ENCODE assay signal across 1 cellular context in the genomic region with DNA sequence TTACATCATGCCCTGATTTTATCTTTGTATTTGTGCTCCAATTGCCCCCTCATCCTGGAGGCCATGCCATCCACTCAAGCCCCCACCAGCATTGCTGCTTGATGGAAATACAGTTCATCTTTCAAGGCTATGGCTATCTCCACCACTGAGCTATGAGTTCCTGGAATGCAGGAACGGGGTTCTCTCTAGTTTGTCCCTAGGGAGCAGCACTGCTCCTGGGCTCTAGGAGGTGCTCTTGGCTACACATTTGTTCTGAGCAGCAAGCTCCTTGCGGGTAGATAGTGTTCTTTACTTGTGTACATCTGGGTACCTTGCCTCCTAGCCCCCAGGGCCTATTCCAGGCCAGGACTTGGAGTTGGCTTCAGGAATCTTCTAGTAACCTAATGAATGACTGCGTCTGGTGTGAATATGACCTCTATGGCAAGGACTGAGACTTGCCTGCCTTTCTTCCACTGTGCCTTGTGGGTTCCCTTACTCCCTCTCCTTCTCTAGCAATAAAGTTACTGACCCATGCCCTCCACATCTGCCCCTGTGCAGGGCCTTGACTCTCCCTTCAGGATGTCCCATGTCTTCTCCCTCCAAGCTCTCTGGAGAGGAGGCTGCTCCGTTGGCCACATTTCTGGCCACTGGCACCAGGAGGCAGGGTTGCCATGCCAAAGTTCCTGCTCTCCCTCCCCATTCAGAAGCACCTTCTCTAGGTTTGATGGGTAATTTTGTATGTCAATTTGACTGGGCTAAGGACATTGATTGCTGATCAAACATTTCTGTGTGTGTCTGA.
TF ChIP-seq lines count a peak whose summit lies in the region.

No MANE protein-coding gene starts in this region.

TF ChIP-seq in endothelial cell of umbilical vein, 7 proteins besides CTCF, POLR2A, EP300 and RAD21 (continued from another document):
- TF ChIP-seq EZH2 (IDR thresholded peaks at IDR 0.05; ENCODE audit: borderline replicate concordance, low read depth, low read length, severe bottlenecking) (no peak), GATA2 (IDR thresholded peaks at IDR 0.05; ENCODE audit: insufficient read depth, insufficient read length, low read depth, low read length) (no peak), POLR2AphosphoS5 (IDR thresholded peaks at IDR 0.05; ENCODE audit: insufficient read depth, low read depth, low read length) (no peak)
